ENCODE assay signal across 1 cellular context in genomic region chr1:207963429-207964194, GRCh38.
TF ChIP-seq lines count a peak whose summit lies in the region.

No MANE protein-coding gene starts in this region.

TF ChIP-seq in HepG2, 621 proteins besides CTCF, POLR2A, EP300 and RAD21 (continued from another document and continues in another):
- no peak for TF ChIP-seq TBX3 (IDR thresholded peaks at IDR 0.05; ENCODE audit: borderline replicate concordance)
- no peak; the same call in 1 of the 2 replicates for TF ChIP-seq NFYB (CRISPR knock-in tag; IDR thresholded peaks at IDR 0.05)
- no peak for TF ChIP-seq ZNF816 (CRISPR knock-in tag; IDR thresholded peaks at IDR 0.05; ENCODE audit: borderline replicate concordance)
- TF ChIP-seq MXD1 (CRISPR knock-in tag; IDR thresholded peaks at IDR 0.05), result peak; percentile 73
- TF ChIP-seq BCLAF1 (IDR thresholded peaks at IDR 0.05), result no peak
- no peak for TF ChIP-seq MATR3 (CRISPR knock-in tag; IDR thresholded peaks at IDR 0.05)
- TF ChIP-seq ZFP91 (CRISPR knock-in tag; IDR thresholded peaks at IDR 0.05; ENCODE audit: borderline replicate concordance), result peak; percentile 31; the same call in 1 of the 2 replicates
- no peak for TF ChIP-seq ELF4 (CRISPR knock-in tag; IDR thresholded peaks at IDR 0.05; ENCODE audit: borderline replicate concordance)
- no peak for TF ChIP-seq NFE2 (CRISPR knock-in tag; IDR thresholded peaks at IDR 0.05)
- TF ChIP-seq MBNL3 (CRISPR knock-in tag; conservative IDR thresholded peaks at IDR 0.05), result no peak
- no peak for TF ChIP-seq ZSCAN12 (CRISPR knock-in tag; IDR thresholded peaks at IDR 0.05)
- TF ChIP-seq ZNF629 (CRISPR knock-in tag; conservative IDR thresholded peaks at IDR 0.05), result no peak
- 0 out of 2 replicates have a peak, but pooled peaks have one; percentile 26 for TF ChIP-seq ZNF674 (CRISPR knock-in tag; IDR thresholded peaks at IDR 0.05; ENCODE audit: low read depth)
- TF ChIP-seq ATF6 (CRISPR knock-in tag; conservative IDR thresholded peaks at IDR 0.05), result no peak
- no peak for TF ChIP-seq HNF1A (IDR thresholded peaks at IDR 0.05; ENCODE audit: low read depth)
- peak; percentile 70; the same call in 1 of the 2 replicates for TF ChIP-seq HNF1A (CRISPR knock-in tag; IDR thresholded peaks at IDR 0.05; ENCODE audit: borderline replicate concordance)
- no peak for TF ChIP-seq ZBTB46 (CRISPR knock-in tag; IDR thresholded peaks at IDR 0.05; ENCODE audit: borderline replicate concordance)
- no peak for TF ChIP-seq IKZF4 (CRISPR knock-in tag; IDR thresholded peaks at IDR 0.05; ENCODE audit: borderline replicate concordance, low read depth, not compliant biosample characterization)
- peak; percentile 47 for TF ChIP-seq HNRNPLL (IDR thresholded peaks at IDR 0.05; ENCODE audit: low read depth, low read length, poor library complexity, severe bottlenecking)
- no peak for TF ChIP-seq JUND (CRISPR knock-in tag; IDR thresholded peaks at IDR 0.05)
- TF ChIP-seq GPN1 (CRISPR knock-in tag; IDR thresholded peaks at IDR 0.05; ENCODE audit: borderline replicate concordance), result no peak
- peak; percentile 17; the same call in 1 of the 2 replicates for TF ChIP-seq GMEB1 (CRISPR knock-in tag; IDR thresholded peaks at IDR 0.05; ENCODE audit: borderline replicate concordance)
- no peak for TF ChIP-seq ZNF263 (CRISPR knock-in tag; IDR thresholded peaks at IDR 0.05)
- no peak for TF ChIP-seq NFRKB (IDR thresholded peaks at IDR 0.05)
- TF ChIP-seq IKZF1 (IDR thresholded peaks at IDR 0.05), result no peak
- no peak for TF ChIP-seq NBN (conservative IDR thresholded peaks at IDR 0.05)
- TF ChIP-seq ELK4 (CRISPR knock-in tag; IDR thresholded peaks at IDR 0.05; ENCODE audit: borderline replicate concordance), result no peak; the same call in 1 of the 2 replicates
- no peak for TF ChIP-seq PLRG1 (conservative IDR thresholded peaks at IDR 0.05)
- no peak for TF ChIP-seq GLI4 (CRISPR knock-in tag; IDR thresholded peaks at IDR 0.05; ENCODE audit: borderline replicate concordance)
- no peak; the same call in 1 of the 2 replicates for TF ChIP-seq ZNF83 (CRISPR knock-in tag; IDR thresholded peaks at IDR 0.05; ENCODE audit: borderline replicate concordance)
- no peak for TF ChIP-seq ZSCAN22 (CRISPR knock-in tag; IDR thresholded peaks at IDR 0.05)
- no peak for TF ChIP-seq TAF1 (CRISPR knock-in tag; IDR thresholded peaks at IDR 0.05)
- no peak; the same call in 1 of the 2 replicates for TF ChIP-seq ZNF792 (CRISPR knock-in tag; IDR thresholded peaks at IDR 0.05)
- peak; percentile 56 for TF ChIP-seq ASH2L (IDR thresholded peaks at IDR 0.05; ENCODE audit: insufficient read length, low read depth, low read length)
- no peak for TF ChIP-seq ZNF772 (CRISPR knock-in tag; IDR thresholded peaks at IDR 0.05)
- TF ChIP-seq ZNF607 (CRISPR knock-in tag; IDR thresholded peaks at IDR 0.05; ENCODE audit: borderline replicate concordance), result no peak; the same call in 1 of the 2 replicates
- peak; percentile 77; the same call in 1 of the 2 replicates for TF ChIP-seq ZNF224 (CRISPR knock-in tag; IDR thresholded peaks at IDR 0.05)
- peak; percentile 59 for TF ChIP-seq ZNF777 (CRISPR knock-in tag; IDR thresholded peaks at IDR 0.05)
- no peak; the same call in 1 of the 2 replicates for TF ChIP-seq TOE1 (CRISPR knock-in tag; IDR thresholded peaks at IDR 0.05)
- TF ChIP-seq SMC3 (IDR thresholded peaks at IDR 0.05; ENCODE audit: low read length), result peak; percentile 28; the same call in 1 of the 2 replicates
- TF ChIP-seq BRF2 (CRISPR knock-in tag; IDR thresholded peaks at IDR 0.05), result no peak
- TF ChIP-seq ATF7 (IDR thresholded peaks at IDR 0.05), result no peak
- no peak for TF ChIP-seq ATF7 (CRISPR knock-in tag; IDR thresholded peaks at IDR 0.05)
